In the genomic region with DNA sequence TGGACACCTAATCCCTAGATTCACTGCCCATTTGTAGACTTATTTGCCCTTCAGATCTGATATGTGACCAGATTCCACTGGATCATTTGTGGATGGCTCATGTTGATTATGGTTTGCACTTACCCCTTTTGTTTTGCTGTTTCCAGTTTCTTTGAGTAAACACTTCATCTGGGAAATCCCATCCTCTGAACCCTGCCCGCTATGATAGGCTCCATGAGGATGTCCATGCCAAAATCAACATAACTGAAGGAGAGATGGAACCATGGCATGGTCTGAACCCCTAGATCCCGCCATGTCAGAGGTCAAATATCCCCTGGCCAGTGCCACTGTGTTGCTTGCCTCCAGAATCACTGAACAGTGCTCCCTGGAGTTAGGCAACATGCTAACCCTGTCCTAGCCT, we compare ENCODE assay signal across 24 cellular contexts.
"Had no signal": no experiment of that assay in that cellular context is flagged by ENCODE, and none has a peak within 500 bp of the region (broad histone marks: within the 10 kb centered on the region; RNA-seq: fewer than 3 reads in every experiment).

No MANE protein-coding gene starts in this region.

- DNase-seq: hippocampal formation; kidney glomerular epithelial cell; left cardiac atrium; left lung; mesendoderm; mucosa of descending colon; naive thymus-derived CD4-positive, alpha-beta T cell; ovary; retina; right cardiac atrium; sigmoid colon; small intestine; spleen; stimulated activated CD4-positive, alpha-beta T cell treated with anti-CD3 and anti-CD28 coated beads, Interleukin-4, amount 100 ng/mL, for 24 hours; stimulated activated naive CD4-positive, alpha-beta T cell; tibial artery; trophoblast cell; upper lobe of right lung had no signal

- H3K27me3 ChIP-seq: left lung, ovary, sigmoid colon, spleen, suprapubic skin, upper lobe of right lung had no signal

- ATAC-seq: left cardiac atrium; left lung; mucosa of descending colon; naive thymus-derived CD4-positive, alpha-beta T cell; natural killer cell treated with Interleukin-12 subunit alpha and Interleukin-12 subunit beta and Interleukin-15 and Interleukin-18, amount 100 ng/mL, for 72 hours; right cardiac atrium; stimulated activated effector memory CD8-positive, alpha-beta T cell treated with anti-CD3 and anti-CD28 coated beads, Interleukin-12 subunit alpha, Interleukin-12 subunit beta, amount 100 ng/mL, for 72 hours; upper lobe of right lung had no signal

- H3K4me3 ChIP-seq: left lung, lung, mucosa of descending colon, ovary, prostate gland, sigmoid colon, spleen, suprapubic skin, thoracic aorta, tibial artery, upper lobe of right lung had no signal

- H3K27ac ChIP-seq: left lung, ovary, suprapubic skin, thoracic aorta, tibial artery, upper lobe of right lung had no signal
